In genomic region chr7:120738816-120739215, GRCh38 we compare ENCODE assay signal across 2 cellular contexts.
TF ChIP-seq lines count a peak whose summit lies in the region.

No MANE protein-coding gene starts in this region.

TF ChIP-seq in GM23338, 12 proteins besides CTCF, POLR2A, EP300 and RAD21 (continued from another document):
- TF ChIP-seq ETS1 (IDR thresholded peaks at IDR 0.05) (no peak), POLR2AphosphoS5 (IDR thresholded peaks at IDR 0.05; ENCODE audit: low read depth) (no peak), EZH2phosphoT487 (IDR thresholded peaks at IDR 0.05; ENCODE audit: unreplicated experiment) (no peak), CREB1 (CRISPR knock-in tag; IDR thresholded peaks at IDR 0.05; ENCODE audit: low read depth) (no peak), ZNF331 (CRISPR knock-in tag; IDR thresholded peaks at IDR 0.05; ENCODE audit: low read depth) (no peak)

TF ChIP-seq in H1, 55 proteins besides CTCF, POLR2A, EP300 and RAD21 (continued from another document):
- no peak for TF ChIP-seq CEBPB (IDR thresholded peaks at IDR 0.05; ENCODE audit: low read depth, low read length)
TF ChIP-seq in H1: peak in this region for 2.
